Comparison of ENCODE assay signal across 1 cellular context in the genomic region with DNA sequence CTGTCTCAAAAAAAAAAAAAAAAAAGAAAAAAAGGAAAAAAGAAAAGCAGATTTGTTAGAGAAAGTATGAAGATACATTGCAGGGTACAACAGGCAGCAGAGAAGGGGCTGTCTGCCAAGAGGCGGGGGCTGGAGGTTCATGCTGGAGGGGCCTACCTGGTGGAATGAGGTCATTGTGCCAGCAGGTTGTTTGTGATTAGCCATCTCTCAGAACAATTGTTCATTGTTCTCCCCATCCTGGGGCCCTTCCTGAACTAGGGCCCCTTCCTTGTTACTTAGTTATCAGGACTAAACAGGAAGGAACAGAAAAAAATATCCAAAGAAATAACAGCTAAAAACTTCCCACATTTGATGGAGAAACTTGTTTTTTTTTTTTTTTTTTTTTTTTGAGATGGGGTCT.
A peak's percentile ranks its signal among the peaks of the same experiment; 100 is the strongest.
TF ChIP-seq lines count a peak whose summit lies in the region.

No MANE protein-coding gene starts in this region.

TF ChIP-seq in endothelial cell of umbilical vein, 7 proteins besides CTCF, POLR2A, EP300 and RAD21:
- TF ChIP-seq GATA2 (IDR thresholded peaks at IDR 0.05; ENCODE audit: insufficient read depth, insufficient read length, low read depth, low read length) (no peak), MYC (IDR thresholded peaks at IDR 0.05; ENCODE audit: low read depth, low read length) (no peak), JUN (IDR thresholded peaks at IDR 0.05; ENCODE audit: borderline replicate concordance, insufficient read depth, insufficient read length, low read depth) (peak; percentile 38), POLR2AphosphoS5 (IDR thresholded peaks at IDR 0.05; ENCODE audit: insufficient read depth, low read depth, low read length) (no peak)
- TF ChIP-seq, protein P1, sequence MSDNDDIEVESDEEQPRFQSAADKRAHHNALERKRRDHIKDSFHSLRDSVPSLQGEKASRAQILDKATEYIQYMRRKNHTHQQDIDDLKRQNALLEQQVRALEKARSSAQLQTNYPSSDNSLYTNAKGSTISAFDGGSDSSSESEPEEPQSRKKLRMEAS (IDR thresholded peaks at IDR 0.05; ENCODE audit: insufficient read depth, insufficient read length) = no peak
